ENCODE assay signal across 12 cellular contexts in genomic region chr20:25739615-25740320, GRCh38. TPM values are rescaled to one million over a fixed set of nuclear protein-coding genes. Genes with fewer than 3 reads are reported as not detected.
DNase-seq lines count a peak whose midpoint lies in the region; ATAC-seq and TF ChIP-seq lines count a peak whose summit lies in the region.
"Had no signal": no experiment of that assay in that cellular context is flagged by ENCODE, and none has a peak within 500 bp of the region (broad histone marks: within the 10 kb centered on the region; RNA-seq: fewer than 3 reads in every experiment).

No MANE protein-coding gene starts in this region.

- no peak for TF ChIP-seq CTCF in fibroblast of pulmonary artery (IDR thresholded peaks at IDR 0.05; ENCODE audit: low read length, missing control alignments)
- no peak for TF ChIP-seq CTCF in endothelial cell (IDR thresholded peaks at IDR 0.05; ENCODE audit: unreplicated experiment)

- peaks cover 14 to 23% (median 16%) of the 10 kb centered on the region in 4 donors for H3K4me1 Mint-ChIP-seq in CD4-positive, alpha-beta memory T cell
- H3K4me1 Mint-ChIP-seq in activated CD4-positive, alpha-beta memory T cell treated with anti-CD3 and anti-CD28 coated beads for 36 hours (ENCODE audit: low read depth): peaks cover 17% of the 10 kb centered on the region
- H3K4me1 Mint-ChIP-seq in endothelial cell (ENCODE audit: unreplicated experiment): peaks cover 7% of the 10 kb centered on the region

- ATAC-seq in GM21390 (IDR thresholded peaks at IDR 0.05; ENCODE audit: unreplicated experiment): no peak

- H3K4me3 Mint-ChIP-seq in CD4-positive, alpha-beta memory T cell: peak overlapping the region in 6 of 8 donors; percentile 2 to 59 (median 33)
- no peak overlapping the region for H3K4me3 Mint-ChIP-seq in activated CD4-positive, alpha-beta memory T cell treated with anti-CD3 and anti-CD28 coated beads for 36 hours
- no peak overlapping the region for H3K4me3 Mint-ChIP-seq in endothelial cell (ENCODE audit: unreplicated experiment)

- peaks cover 0 to 2% (median 0%) of the 10 kb centered on the region in 8 donors for H3K9me3 Mint-ChIP-seq in CD4-positive, alpha-beta memory T cell
- no peaks in the 10 kb centered on the region for H3K9me3 Mint-ChIP-seq in activated CD4-positive, alpha-beta memory T cell treated with anti-CD3 and anti-CD28 coated beads for 36 hours
- no peaks in the 10 kb centered on the region for H3K9me3 Mint-ChIP-seq in endothelial cell (ENCODE audit: unreplicated experiment)

- intact Hi-C loops in CD4-positive, alpha-beta memory T cell (cut with micrococcal nuclease): no loop called here
- intact Hi-C loops in activated CD4-positive, alpha-beta memory T cell treated with anti-CD3 and anti-CD28 coated beads for 36 hours (cut with micrococcal nuclease): loop anchor here (1.0 kb wide), 1 partner anchor 43 kb away; the partner anchor contains the start of gene ZNF337

- H3K27me3 ChIP-seq in CD4-positive, alpha-beta memory T cell (ENCODE audit: insufficient read depth, low read length): no peaks in the 10 kb centered on the region

- DNase-seq in CD4-positive, alpha-beta memory T cell: peak; percentile 34 to 46 (median 43)
- DNase-seq in HS-5 (ENCODE audit: low read depth): peak; percentile 67
- DNase-seq in activated CD4-positive, alpha-beta memory T cell treated with anti-CD3 and anti-CD28 coated beads for 36 hours: no peak
- peak; percentile 2 for DNase-seq in fibroblast of pulmonary artery (ENCODE audit: low read depth)
- DNase-seq in D341Med (ENCODE audit: low spot score): no peak
- no peak for DNase-seq in endothelial cell (ENCODE audit: low spot score)
- DNase-seq in inferior parietal cortex (ENCODE audit: extremely low spot score): no peak
- DNase-seq: activated CD8-positive, alpha-beta memory T cell treated with anti-CD3 and anti-CD28 coated beads for 24 hours; NCI-H1092 treated with DMSO at 0.1 percent for 48 hours; NCI-H774 had no signal

- H3K4me3 ChIP-seq in CD4-positive, alpha-beta memory T cell (ENCODE audit: low read length in 2 of 2): no peak overlapping the region
- no peak overlapping the region for H3K4me3 ChIP-seq in fibroblast of pulmonary artery (replicated peaks; ENCODE audit: low read depth, low read length)

- H3K36me3 Mint-ChIP-seq in CD4-positive, alpha-beta memory T cell: peaks cover 0 to 5% of the 10 kb centered on the region in 2 donors
- no peaks in the 10 kb centered on the region for H3K36me3 Mint-ChIP-seq in activated CD4-positive, alpha-beta memory T cell treated with anti-CD3 and anti-CD28 coated beads for 36 hours
- H3K36me3 Mint-ChIP-seq in endothelial cell (ENCODE audit: low read depth, unreplicated experiment): peaks cover 3% of the 10 kb centered on the region

- H3K27ac Mint-ChIP-seq in CD4-positive, alpha-beta memory T cell: peak overlapping the region; percentile 0 to 69 (median 30)
- H3K27ac Mint-ChIP-seq in activated CD4-positive, alpha-beta memory T cell treated with anti-CD3 and anti-CD28 coated beads for 36 hours: peak overlapping the region; percentile 35
- no peak overlapping the region for H3K27ac Mint-ChIP-seq in endothelial cell (ENCODE audit: unreplicated experiment)

- peaks cover 19% of the 10 kb centered on the region for H3K4me1 ChIP-seq in CD4-positive, alpha-beta memory T cell (ENCODE audit: insufficient read depth, low read length)

- H3K27ac ChIP-seq in CD4-positive, alpha-beta memory T cell (ENCODE audit: low read depth, low read length): no peak overlapping the region
- H3K27ac ChIP-seq: C4-2B had no signal

- H3K27me3 Mint-ChIP-seq in CD4-positive, alpha-beta memory T cell: no peaks in the 10 kb centered on the region
- no peaks in the 10 kb centered on the region for H3K27me3 Mint-ChIP-seq in activated CD4-positive, alpha-beta memory T cell treated with anti-CD3 and anti-CD28 coated beads for 36 hours
- no peaks in the 10 kb centered on the region for H3K27me3 Mint-ChIP-seq in endothelial cell (ENCODE audit: unreplicated experiment)

- H3K36me3 ChIP-seq in CD4-positive, alpha-beta memory T cell (ENCODE audit: insufficient read depth, low read length): no peaks in the 10 kb centered on the region

- POLR2A ChIA-PET in CD4-positive, alpha-beta memory T cell (lab: Charles Lee; ENCODE audit: partially characterized antibody): no interaction called here
- POLR2A ChIA-PET in activated CD4-positive, alpha-beta memory T cell treated with anti-CD3 and anti-CD28 coated beads for 36 hours (lab: Charles Lee): no interaction called here

- CTCF ChIA-PET in CD4-positive, alpha-beta memory T cell (lab: Charles Lee; ENCODE audit: partially characterized antibody): interaction anchor here (0.6 kb wide), 1 partner anchor 269 kb away, joined by 3 read pairs; no protein-coding TSS in a partner anchor
- CTCF ChIA-PET in activated CD4-positive, alpha-beta memory T cell treated with anti-CD3 and anti-CD28 coated beads for 36 hours (lab: Charles Lee): no interaction called here

- H3K9me3 ChIP-seq in CD4-positive, alpha-beta memory T cell (ENCODE audit: control insufficient read depth in 1 of 2, low read length in 2 of 2): no peaks in the 10 kb centered on the region

RNA-seq across cellular contexts. Expression of gene ZNF337, which starts 43.1 kb away (rescaled TPM):
- 10 to 100 TPM; 34.8 to 36.6 TPM for total RNA-seq in CD4-positive, alpha-beta memory T cell
- polyA plus RNA-seq in CD4-positive, alpha-beta memory T cell: 10 to 100 TPM in 1 of 2 donors, 1 to 10 TPM in 1; 3.3 to 19.8 TPM
- 10 to 100 TPM; 12.1 to 12.5 TPM for total RNA-seq in activated CD4-positive, alpha-beta memory T cell treated with anti-CD3 and anti-CD28 coated beads for 36 hours
- 16.7 TPM for total RNA-seq in endothelial cell (ENCODE audit: unreplicated experiment)

Comparison
In these comparisons a context has a peak if more than half of its experiments do, and no peak if none do; other contexts are left out.
1. DNase-seq: peak in CD4-positive, alpha-beta memory T cell (5 of 5), HS-5 (single experiment) and fibroblast of pulmonary artery (single experiment); none in activated CD4-positive, alpha-beta memory T cell treated with anti-CD3 and anti-CD28 coated beads for 36 hours (single experiment), D341Med (single experiment), endothelial cell (single experiment) and inferior parietal cortex (single experiment).
2. H3K4me3 Mint-ChIP-seq: peak in CD4-positive, alpha-beta memory T cell (6 of 8); none in activated CD4-positive, alpha-beta memory T cell treated with anti-CD3 and anti-CD28 coated beads for 36 hours (single experiment) and endothelial cell (single experiment).